ENCODE assay signal across 11 cellular contexts in genomic region chr17:80621335-80622169, GRCh38.
A peak's percentile ranks its signal among the peaks of the same experiment; 100 is the strongest.
DNase-seq lines count a peak whose midpoint lies in the region; ATAC-seq and TF ChIP-seq lines count a peak whose summit lies in the region.
"Had no signal": no experiment of that assay in that cellular context is flagged by ENCODE, and none has a peak within 500 bp of the region (broad histone marks: within the 10 kb centered on the region; RNA-seq: fewer than 3 reads in every experiment).

No MANE protein-coding gene starts in this region.

- no peak overlapping the region for H2AFZ ChIP-seq in smooth muscle cell (ENCODE audit: low read depth)

- peaks cover 66% of the 10 kb centered on the region for H4K20me1 ChIP-seq in smooth muscle cell (ENCODE audit: low read depth)

- peak overlapping the region; percentile 15 to 29 for H3K4me3 Mint-ChIP-seq in stimulated activated naive CD8-positive, alpha-beta T cell treated with anti-CD3 and anti-CD28 coated beads, Interleukin-15, amount 100 ng/mL, for 72 hours
- H3K4me3 Mint-ChIP-seq: HFFc6, nephron progenitor cell had no signal

- H3F3A ChIP-seq in smooth muscle cell (ENCODE audit: low read depth) = no peaks in the 10 kb centered on the region

- H3K27ac Mint-ChIP-seq in stimulated activated naive CD8-positive, alpha-beta T cell treated with anti-CD3 and anti-CD28 coated beads, Interleukin-15, amount 100 ng/mL, for 72 hours = peak overlapping the region; percentile 48 to 86
- H3K27ac Mint-ChIP-seq: HFFc6, nephron progenitor cell had no signal

- ATAC-seq in stimulated activated naive CD8-positive, alpha-beta T cell treated with anti-CD3 and anti-CD28 coated beads, Interleukin-15, amount 100 ng/mL, for 72 hours = no peak
- no peak for ATAC-seq in stimulated activated naive CD8-positive, alpha-beta T cell treated with anti-CD3 and anti-CD28 coated beads, Interleukin-15, Interleukin-2, amounts not matched to agents 100 U/mL and 50 U/mL, for 24 hours
- no peak for ATAC-seq in activated CD4-positive, CD25-positive, alpha-beta regulatory T cell treated with anti-CD3 and anti-CD28 coated beads, Interleukin-2, amount 50 U/mL, for 24 hours
- ATAC-seq: left ventricle myocardium superior had no signal

- peaks cover 49% of the 10 kb centered on the region for H3K4me1 Mint-ChIP-seq in stimulated activated naive CD8-positive, alpha-beta T cell treated with anti-CD3 and anti-CD28 coated beads, Interleukin-15, amount 100 ng/mL, for 72 hours

- no peaks in the 10 kb centered on the region for H3K36me3 ChIP-seq in smooth muscle cell (ENCODE audit: low read depth)

- no peak overlapping the region for H3K4me3 ChIP-seq in smooth muscle cell

- 72% methylated on average over 26 of the region's 26 CpGs for WGBS in smooth muscle cell (ENCODE audit: low lambda C conversion rate)

- H3K27me3 Mint-ChIP-seq in stimulated activated naive CD8-positive, alpha-beta T cell treated with anti-CD3 and anti-CD28 coated beads, Interleukin-15, amount 100 ng/mL, for 72 hours = no peaks in the 10 kb centered on the region

- no peaks in the 10 kb centered on the region for H3K9me3 Mint-ChIP-seq in stimulated activated naive CD8-positive, alpha-beta T cell treated with anti-CD3 and anti-CD28 coated beads, Interleukin-15, amount 100 ng/mL, for 72 hours
- H3K9me3 Mint-ChIP-seq: HFFc6, nephron progenitor cell had no signal

- no peaks in the 10 kb centered on the region for H3K4me1 ChIP-seq in smooth muscle cell (ENCODE audit: low read depth)

- H3K27ac ChIP-seq in smooth muscle cell (ENCODE audit: low read depth) = no peak overlapping the region

- no peaks in the 10 kb centered on the region for H3K9me3 ChIP-seq in smooth muscle cell (replicated peaks; ENCODE audit: low read depth)

- peaks cover 46% of the 10 kb centered on the region for H3K79me2 ChIP-seq in smooth muscle cell (ENCODE audit: low read depth)

- H3K9ac ChIP-seq in smooth muscle cell (ENCODE audit: low read depth) = no peak overlapping the region

- no peak for DNase-seq in stimulated activated naive CD8-positive, alpha-beta T cell treated with anti-CD3 and anti-CD28 coated beads, Interleukin-15, amount 100 ng/mL, for 72 hours
- no peak for DNase-seq in stimulated activated naive CD8-positive, alpha-beta T cell treated with anti-CD3 and anti-CD28 coated beads, Interleukin-15, Interleukin-2, amounts not matched to agents 100 U/mL and 50 U/mL, for 24 hours
- DNase-seq in NCI-H1092 treated with DMSO at 0.1 percent for 48 hours (lab: John Stamatoyannopoulos, UW) (peak; percentile 44), NAMALWA (ENCODE audit: low spot score) (no peak), smooth muscle cell (lab: John Stamatoyannopoulos, UW; ENCODE audit: unreplicated experiment) (no peak)
- peak; percentile 20 for DNase-seq in central memory CD4-positive, alpha-beta T cell
- DNase-seq: HFFc6, left ventricle myocardium superior, MV-4-11, nephron progenitor cell had no signal

- no peaks in the 10 kb centered on the region for H3K27me3 ChIP-seq in smooth muscle cell (ENCODE audit: low read depth)

- no peak for TF ChIP-seq CTCF in smooth muscle cell (IDR thresholded peaks at IDR 0.05; ENCODE audit: borderline replicate concordance, insufficient read depth, poor library complexity, severe bottlenecking)

- no peak overlapping the region for H3K4me2 ChIP-seq in smooth muscle cell

Comparison
In these comparisons a context has a peak if more than half of its experiments do, and no peak if none do; other contexts are left out.
1. DNase-seq: peak in NCI-H1092 treated with DMSO at 0.1 percent for 48 hours (single experiment) and central memory CD4-positive, alpha-beta T cell (single experiment); none in stimulated activated naive CD8-positive, alpha-beta T cell treated with anti-CD3 and anti-CD28 coated beads, Interleukin-15, amount 100 ng/mL, for 72 hours (0 of 2), stimulated activated naive CD8-positive, alpha-beta T cell treated with anti-CD3 and anti-CD28 coated beads, Interleukin-15, Interleukin-2, amounts not matched to agents 100 U/mL and 50 U/mL, for 24 hours (single experiment), NAMALWA (single experiment) and smooth muscle cell (single experiment).